15 cellular contexts compared by ENCODE assay signal in the genomic region with DNA sequence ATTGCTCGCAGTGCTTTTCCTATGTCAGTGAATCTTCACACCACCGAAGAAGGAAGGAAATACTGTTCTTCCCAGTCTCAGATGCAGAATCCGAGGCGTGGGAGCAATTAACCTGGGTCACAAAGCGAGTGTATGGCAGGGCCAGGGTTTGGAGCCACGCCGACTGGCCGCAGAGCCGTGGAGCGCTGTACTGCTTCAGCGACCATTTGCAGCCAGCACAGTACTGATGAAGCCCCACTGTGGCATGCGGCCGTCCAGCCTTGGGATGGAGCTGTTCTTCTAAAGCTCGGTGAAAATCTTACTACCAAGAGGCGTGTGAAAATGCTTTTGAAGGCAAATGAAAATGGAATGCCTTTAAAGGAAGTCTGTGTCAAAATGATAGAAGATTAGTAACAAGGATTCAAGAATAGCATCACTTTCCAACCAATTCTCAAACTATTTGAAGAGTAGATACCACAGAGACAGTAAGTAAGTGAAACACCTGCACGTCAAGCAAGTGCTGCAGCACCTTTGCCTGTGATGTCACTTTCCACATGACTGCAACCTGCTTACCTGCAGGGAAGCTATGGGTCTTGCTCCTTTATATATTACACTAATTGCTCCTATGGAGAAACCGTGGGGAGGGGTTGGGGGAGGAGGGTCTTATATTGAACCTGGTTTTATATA. TPM values are rescaled to one million over a fixed set of nuclear protein-coding genes. Genes with fewer than 3 reads are reported as not detected.
A peak's percentile ranks its signal among the peaks of the same experiment; 100 is the strongest.
DNase-seq lines count a peak whose midpoint lies in the region; ATAC-seq and TF ChIP-seq lines count a peak whose summit lies in the region.
"Had no signal": no experiment of that assay in that cellular context is flagged by ENCODE, and none has a peak within 500 bp of the region (broad histone marks: within the 10 kb centered on the region; RNA-seq: fewer than 3 reads in every experiment).

No MANE protein-coding gene starts in this region.

- no peaks in the 10 kb centered on the region for H3K9me3 ChIP-seq in parathyroid adenoma (ENCODE audit: control insufficient read depth, low read length)
- H3K9me3 ChIP-seq in WERI-Rb-1 (ENCODE audit: severe bottlenecking): no peaks in the 10 kb centered on the region

- peak overlapping the region; percentile 13 for H3K4me3 Mint-ChIP-seq in activated T-cell treated with anti-CD3 and anti-CD28 coated beads, Interleukin-2, amount 50 U/mL, for 4 hours
- H3K4me3 Mint-ChIP-seq in brain: peak overlapping the region; percentile 4 to 47 (median 18)

- peaks cover 16% of the 10 kb centered on the region for H3K36me3 Mint-ChIP-seq in activated T-cell treated with anti-CD3 and anti-CD28 coated beads, Interleukin-2, amount 50 U/mL, for 4 hours (ENCODE audit: insufficient read depth)
- H3K36me3 Mint-ChIP-seq in brain: peaks cover 27% of the 10 kb centered on the region

- H3K27me3 Mint-ChIP-seq in activated T-cell treated with anti-CD3 and anti-CD28 coated beads, Interleukin-2, amount 50 U/mL, for 4 hours (ENCODE audit: low read depth): no peaks in the 10 kb centered on the region
- H3K27me3 Mint-ChIP-seq in brain: no peaks in the 10 kb centered on the region

- no peaks in the 10 kb centered on the region for H3K9me3 Mint-ChIP-seq in activated T-cell treated with anti-CD3 and anti-CD28 coated beads, Interleukin-2, amount 50 U/mL, for 4 hours
- no peaks in the 10 kb centered on the region for H3K9me3 Mint-ChIP-seq in brain

- H3K36me3 ChIP-seq in parathyroid adenoma (ENCODE audit: control insufficient read depth, insufficient read depth, low read length) (no peaks in the 10 kb centered on the region), WERI-Rb-1 (peaks cover 18% of the 10 kb centered on the region)
- H3K36me3 ChIP-seq: brain microvascular endothelial cell had no signal

- H3K79me2 ChIP-seq in parathyroid adenoma: peaks cover 54% of the 10 kb centered on the region

- H3K4me1 ChIP-seq in parathyroid adenoma: peaks cover 49% of the 10 kb centered on the region

- H3K4me2 ChIP-seq in parathyroid adenoma (ENCODE audit: low read length): peak overlapping the region; percentile 46
- H3K4me2 ChIP-seq: smooth muscle cell had no signal

- H3K27ac ChIP-seq in parathyroid adenoma (peak overlapping the region; percentile 26), WERI-Rb-1 (no peak overlapping the region)
- H3K27ac ChIP-seq: brain microvascular endothelial cell had no signal

- H3K9ac ChIP-seq in parathyroid adenoma: no peak overlapping the region

- H3K27ac Mint-ChIP-seq in brain: peak overlapping the region in 3 of 5 experiments; percentile 6 to 35 (median 27)

- peaks cover 80% of the 10 kb centered on the region for H3K4me1 Mint-ChIP-seq in activated T-cell treated with anti-CD3 and anti-CD28 coated beads, Interleukin-2, amount 50 U/mL, for 4 hours (ENCODE audit: low read depth)
- H3K4me1 Mint-ChIP-seq in brain: peaks cover 83% of the 10 kb centered on the region

- ATAC-seq in activated T-cell treated with anti-CD3 and anti-CD28 coated beads, Interleukin-2, amount 50 U/mL, for 4 hours: no peak

- no peak for DNase-seq in activated T-cell treated with anti-CD3 and anti-CD28 coated beads, Interleukin-2, amount 50 U/mL, for 4 hours
- DNase-seq in activated T-cell treated with anti-CD3 and anti-CD28 coated beads for 4 hours: no peak
- no peak for DNase-seq in LNCaP clone FGC (ENCODE audit: low read depth)
- DNase-seq in MV-4-11 (lab: John Stamatoyannopoulos, UW): no peak
- no peak for DNase-seq in NCI-H146 treated with DMSO at 0.1 percent for 48 hours (lab: John Stamatoyannopoulos, UW; ENCODE audit: unreplicated experiment)
- no peak for DNase-seq in WERI-Rb-1
- DNase-seq: brain microvascular endothelial cell; DMS153; effector CD4-positive, alpha-beta T cell; mammary epithelial cell; MM.1S; NCI-H2171 had no signal

- H2AFZ ChIP-seq in parathyroid adenoma: no peak overlapping the region

- TF ChIP-seq CTCF in LNCaP clone FGC (IDR thresholded peaks at IDR 0.05; ENCODE audit: control insufficient read depth, extremely low read depth, insufficient read depth): no peak
- TF ChIP-seq CTCF in brain (conservative IDR thresholded peaks at IDR 0.05): no peak
- TF ChIP-seq CTCF in parathyroid adenoma (IDR thresholded peaks at IDR 0.05): no peak
- no peak for TF ChIP-seq CTCF in WERI-Rb-1 (IDR thresholded peaks at IDR 0.05; ENCODE audit: low read depth, low read length)

- H3K27me3 ChIP-seq in parathyroid adenoma (ENCODE audit: control insufficient read depth, insufficient read depth, low read length): no peaks in the 10 kb centered on the region
- H3K27me3 ChIP-seq in WERI-Rb-1 (ENCODE audit: insufficient read depth, low read depth, severe bottlenecking): no peaks in the 10 kb centered on the region
- H3K27me3 ChIP-seq: brain microvascular endothelial cell had no signal

- H3K4me3 ChIP-seq in LNCaP clone FGC (ENCODE audit: low read depth, low read length) (peak overlapping the region; percentile 2; the same call in 1 of the 2 replicates), parathyroid adenoma (ENCODE audit: low read depth, low read length) (peak overlapping the region; percentile 25), WERI-Rb-1 (ENCODE audit: low read depth, low read length) (no peak overlapping the region)
- H3K4me3 ChIP-seq: smooth muscle cell had no signal

RNA-seq across cellular contexts. Expression of a gene that starts 4.9 kb away (rescaled TPM):
- total RNA-seq in activated T-cell treated with anti-CD3 and anti-CD28 coated beads, Interleukin-2, amount 50 U/mL, for 4 hours: 10 to 100 TPM; 22.6 to 25.7 (median 24.1) TPM
- polyA plus RNA-seq in brain (ENCODE audit: insufficient read depth, low read depth, low replicate concordance): 44.5 TPM
